Comparison of ENCODE assay signal across 10 cellular contexts in genomic region chr17:76074390-76075363, GRCh38. TPM values are rescaled to one million over a fixed set of nuclear protein-coding genes. Genes with fewer than 3 reads are reported as not detected.
DNase-seq lines count a peak whose midpoint lies in the region; ATAC-seq and FAIRE-seq lines count a peak whose summit lies in the region.
"Had no signal": no experiment of that assay in that cellular context is flagged by ENCODE, and none has a peak within 500 bp of the region (broad histone marks: within the 10 kb centered on the region; RNA-seq: fewer than 3 reads in every experiment).

Gene GALR2 (plus strand): TSS chr17:76074781. CDS start chr17:76074884, 103 bp downstream.

- ATAC-seq in GM21367 (IDR thresholded peaks at IDR 0.05; ENCODE audit: unreplicated experiment): no peak
- ATAC-seq in HG03521 (IDR thresholded peaks at IDR 0.05; ENCODE audit: unreplicated experiment): no peak

- peaks cover 22% of the 10 kb centered on the region for H3K4me1 ChIP-seq in ectodermal cell (ENCODE audit: control insufficient read depth, insufficient read depth, low read length)
- peaks cover 24% of the 10 kb centered on the region for H3K4me1 ChIP-seq in neuron (ENCODE audit: insufficient read depth, low read length)
- peaks cover 0 to 3% of the 10 kb centered on the region in 2 donors for H3K4me1 ChIP-seq in small intestine (ENCODE audit: control insufficient read depth in 2 of 2, insufficient read depth in 1 of 2, low read depth in 1 of 2, low read length in 1 of 2)

- no peaks in the 10 kb centered on the region for H3K36me3 ChIP-seq in ectodermal cell (ENCODE audit: control insufficient read depth, insufficient read depth, low read length)
- peaks cover 3% of the 10 kb centered on the region for H3K36me3 ChIP-seq in neuron (ENCODE audit: insufficient read depth, low read length)
- no peaks in the 10 kb centered on the region for H3K36me3 ChIP-seq in small intestine (ENCODE audit: control insufficient read depth in 2 of 2, insufficient read depth in 2 of 2, low read length in 2 of 2)

- DNase-seq in DMS 273 (lab: John Stamatoyannopoulos, UW; ENCODE audit: unreplicated experiment) (peak; percentile 30), DMS 273 treated with DMSO at 0.1 percent for 48 hours (lab: John Stamatoyannopoulos, UW) (no peak), HuH-7 (ENCODE audit: low spot score) (peak; percentile 70), small intestine (no peak)
- DNase-seq: NCI-H226, tibial artery had no signal

- H3K27ac ChIP-seq in ectodermal cell (ENCODE audit: insufficient read depth, low read depth, low read length, poor library complexity, severe bottlenecking): no peak within 1 kb of the TSS
- no peak within 1 kb of the TSS for H3K27ac ChIP-seq in small intestine (ENCODE audit: low read depth in 1 of 2, low read length in 1 of 2)
- H3K27ac ChIP-seq: tibial artery had no signal

- FAIRE-seq in small intestine (lab: Jason Lieb, UNC): no peak

- peaks cover 66% of the 10 kb centered on the region for H3K27me3 ChIP-seq in ectodermal cell (ENCODE audit: control insufficient read depth, insufficient read depth, low read length, poor library complexity, severe bottlenecking)
- peaks cover 25% of the 10 kb centered on the region for H3K27me3 ChIP-seq in neuron (ENCODE audit: insufficient read depth, low read length)
- H3K27me3 ChIP-seq in small intestine (ENCODE audit: control insufficient read depth in 2 of 2, insufficient read depth in 2 of 2, low read length in 2 of 2): peaks cover 24 to 34% of the 10 kb centered on the region in 2 donors

- H3K4me3 ChIP-seq in ectodermal cell (ENCODE audit: insufficient read depth, low read depth, low read length): peak within 1 kb of the TSS; percentile 26
- H3K4me3 ChIP-seq in neuron (ENCODE audit: low read length): no peak within 1 kb of the TSS
- H3K4me3 ChIP-seq in small intestine (ENCODE audit: low read depth in 1 of 2, low read length in 2 of 2): peak within 1 kb of the TSS in 1 of 2 donors; percentile 14

- WGBS in ectodermal cell, 2 experiments: 3% methylated on average over 92 of the region's 92 CpGs
- WGBS in small intestine, 3 donors: 3 to 9% (median 6%) methylated on average over 68 to 92 of the region's 92 CpGs

- H2AFZ ChIP-seq in neuron (ENCODE audit: low read depth, low read length): peak within 1 kb of the TSS; percentile 64

- H3K9me3 ChIP-seq in ectodermal cell (ENCODE audit: control insufficient read depth, low read length): no peaks in the 10 kb centered on the region
- peaks cover 2% of the 10 kb centered on the region for H3K9me3 ChIP-seq in neuron (ENCODE audit: low read length)
- H3K9me3 ChIP-seq in small intestine (ENCODE audit: control insufficient read depth, low read depth): no peaks in the 10 kb centered on the region
- H3K9me3 ChIP-seq: tibial artery had no signal

RNA-seq across cellular contexts. Expression of gene GALR2, which starts in this region (rescaled TPM):
- polyA plus RNA-seq in ectodermal cell (2013, experiment 1 of 4): not detected
- not detected for polyA plus RNA-seq in ectodermal cell (2013, experiment 2 of 4)
- not detected for polyA plus RNA-seq in ectodermal cell (2013, experiment 3 of 4)
- polyA plus RNA-seq in ectodermal cell (2013, experiment 4 of 4): not detected
- polyA plus RNA-seq in small intestine: under 1 TPM in 1 of 3 donors, not detected in 2; 0.54 TPM

Comparison
In these comparisons a context has a peak if more than half of its experiments do, and no peak if none do; other contexts are left out.
1. DNase-seq: peak in DMS 273 (single experiment) and HuH-7 (single experiment); none in DMS 273 treated with DMSO at 0.1 percent for 48 hours (single experiment) and small intestine (single experiment).